In the genomic region with DNA sequence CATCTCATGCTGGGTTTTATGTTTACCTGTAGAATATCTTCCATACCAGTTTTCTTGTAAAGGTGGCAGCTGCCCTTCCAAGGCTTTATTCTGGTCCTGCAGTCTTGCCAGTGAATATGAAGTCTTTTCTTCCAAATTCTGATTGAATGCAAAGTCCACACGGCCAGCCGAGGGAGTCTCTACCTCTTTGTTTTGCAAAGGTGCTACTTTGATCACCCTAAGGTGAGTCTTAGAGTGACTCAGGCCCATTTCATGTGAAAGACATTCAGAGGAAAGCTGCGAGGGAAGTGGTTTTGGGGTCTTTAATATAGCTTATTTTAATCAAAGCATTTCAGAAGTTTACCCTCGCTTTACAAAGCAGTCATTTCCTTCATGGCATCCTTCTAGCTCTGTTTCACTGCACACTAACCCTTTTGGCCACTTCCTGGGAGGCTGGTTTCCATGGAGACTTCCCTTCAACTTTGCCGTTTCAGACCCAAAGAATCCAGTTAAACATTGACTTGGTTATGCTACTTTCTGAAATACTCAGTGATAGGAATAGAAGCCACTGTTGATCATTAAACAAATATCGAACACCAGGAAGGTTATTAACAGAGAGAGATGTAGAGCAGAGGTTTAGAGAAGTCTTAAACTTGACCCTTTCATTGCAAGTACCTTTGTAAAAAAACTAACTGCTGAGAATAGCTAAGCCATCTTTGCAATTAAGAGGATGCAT, we compare ENCODE assay signal across 14 cellular contexts. TPM values are rescaled to one million over a fixed set of nuclear protein-coding genes. Genes with fewer than 3 reads are reported as not detected.
DNase-seq lines count a peak whose midpoint lies in the region; ATAC-seq, FAIRE-seq and TF ChIP-seq lines count a peak whose summit lies in the region.
"Had no signal": no experiment of that assay in that cellular context is flagged by ENCODE, and none has a peak within 500 bp of the region (broad histone marks: within the 10 kb centered on the region; RNA-seq: fewer than 3 reads in every experiment).

A gene with protein sequence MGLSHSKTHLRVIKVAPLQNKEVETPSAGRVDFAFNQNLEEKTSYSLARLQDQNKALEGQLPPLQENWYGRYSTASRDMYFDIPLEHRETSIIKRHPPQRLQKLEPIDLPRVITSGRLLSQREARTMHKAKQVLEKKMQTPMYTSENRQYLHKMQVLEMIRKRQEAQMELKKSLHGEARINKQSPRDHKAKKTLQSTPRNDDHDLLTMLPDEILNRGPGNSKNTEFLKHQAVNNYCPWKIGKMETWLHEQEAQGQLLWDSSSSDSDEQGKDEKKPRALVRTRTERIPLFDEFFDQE (minus strand): TSS at position 391 of the 715 bp plus-strand sequence. CDS start 142 bp downstream, at position 249.

- H3K27ac ChIP-seq in BLaER1 treated with 17β-estradiol and CSF1 and Interleukin-3, amounts not matched to agents 10 nM and 100 nM: no peak within 1 kb of the TSS
- H3K27ac ChIP-seq in astrocyte (ENCODE audit: low read depth, low read length): peak within 1 kb of the TSS; percentile 9
- H3K27ac ChIP-seq: spleen had no signal

- no peak within 1 kb of the TSS for H3K4me3 ChIP-seq in BLaER1 treated with 17β-estradiol and CSF1 and Interleukin-3, amounts not matched to agents 10 nM and 100 nM
- peak within 1 kb of the TSS; percentile 14 for H3K4me3 ChIP-seq in astrocyte (ENCODE audit: insufficient read depth, low read depth, low read length)
- H3K4me3 ChIP-seq: spleen had no signal

- DNase-seq in astrocyte (ENCODE audit: low read depth) (peak; percentile 51), HuH-7.5 (ENCODE audit: low spot score) (no peak), NCI-H2196 treated with DMSO at 0.1 percent for 48 hours (lab: John Stamatoyannopoulos, UW; ENCODE audit: unreplicated experiment) (no peak), G401 (ENCODE audit: low spot score) (no peak)
- DNase-seq: NCI-H1105 treated with DMSO at 0.1 percent for 48 hours, spleen had no signal

- FAIRE-seq in astrocyte (lab: Jason Lieb, UNC): no peak
- FAIRE-seq: endometrium had no signal

- peak within 1 kb of the TSS; percentile 12 to 74 (median 52); a peak in 20 of 22 replicates for H3K4me2 ChIP-seq in BLaER1 treated with 17β-estradiol and CSF1 and Interleukin-3, amounts not matched to agents 10 nM and 100 nM
- peak within 1 kb of the TSS; percentile 73 for H3K4me2 ChIP-seq in astrocyte (ENCODE audit: low read length)

- H3K4me1 Mint-ChIP-seq in astrocyte (ENCODE audit: low read depth, unreplicated experiment): peaks cover 14% of the 10 kb centered on the region
- H3K4me1 Mint-ChIP-seq: B cell had no signal

- TF ChIP-seq CTCF in astrocyte (IDR thresholded peaks at IDR 0.05; ENCODE audit: insufficient read depth, low read depth, low read length): no peak

- H2AFZ ChIP-seq in astrocyte (ENCODE audit: low read depth, low read length): peak within 1 kb of the TSS; percentile 20

- peak within 1 kb of the TSS; percentile 80 for H3K4me3 Mint-ChIP-seq in astrocyte (ENCODE audit: unreplicated experiment)
- H3K4me3 Mint-ChIP-seq: B cell had no signal

- H3K9me3 Mint-ChIP-seq in astrocyte (ENCODE audit: unreplicated experiment): no peaks in the 10 kb centered on the region

- H3K4me1 ChIP-seq in BLaER1 treated with 17β-estradiol and CSF1 and Interleukin-3, amounts not matched to agents 10 nM and 100 nM: peaks cover 7 to 17% (median 10%) of the 10 kb centered on the region in 10 experiments; a peak in 18 of 20 replicates
- peaks cover 7% of the 10 kb centered on the region for H3K4me1 ChIP-seq in astrocyte (ENCODE audit: insufficient read depth, low read length)
- H3K4me1 ChIP-seq: spleen had no signal

- H3K27me3 Mint-ChIP-seq in astrocyte (ENCODE audit: low read depth, unreplicated experiment): no peaks in the 10 kb centered on the region

- no peaks in the 10 kb centered on the region for H3K27me3 ChIP-seq in BLaER1 treated with 17β-estradiol and CSF1 and Interleukin-3, amounts not matched to agents 10 nM and 100 nM
- no peaks in the 10 kb centered on the region for H3K27me3 ChIP-seq in astrocyte (ENCODE audit: insufficient read depth, low read length)
- H3K27me3 ChIP-seq: spleen had no signal

- ATAC-seq in GM19372 (IDR thresholded peaks at IDR 0.05; ENCODE audit: low read depth, unreplicated experiment) (peak; percentile 64), HG03045 (IDR thresholded peaks at IDR 0.05; ENCODE audit: unreplicated experiment) (peak; percentile 67), GM19455 (IDR thresholded peaks at IDR 0.05; ENCODE audit: unreplicated experiment) (no peak)

- H3K9me3 ChIP-seq in BLaER1 treated with 17β-estradiol and CSF1 and Interleukin-3, amounts not matched to agents 10 nM and 100 nM (replicated peaks in 1 of 11): no peaks in the 10 kb centered on the region
- no peaks in the 10 kb centered on the region for H3K9me3 ChIP-seq in astrocyte (ENCODE audit: insufficient read depth, low read depth, low read length)
- H3K9me3 ChIP-seq: spleen had no signal

- H3K79me2 ChIP-seq in astrocyte (ENCODE audit: insufficient read depth, low read length): no peaks in the 10 kb centered on the region

- in situ Hi-C loops in G401 (cut with HindIII; ENCODE audit: low sequenced_read_pairs): no loop called here

- H3K9ac ChIP-seq in BLaER1 treated with 17β-estradiol and CSF1 and Interleukin-3, amounts not matched to agents 10 nM and 100 nM: no peak within 1 kb of the TSS
- H3K9ac ChIP-seq in astrocyte (ENCODE audit: low read length): peak within 1 kb of the TSS; percentile 7

- no peaks in the 10 kb centered on the region for H4K20me1 ChIP-seq in BLaER1 treated with 17β-estradiol and CSF1 and Interleukin-3, amounts not matched to agents 10 nM and 100 nM
- H4K20me1 ChIP-seq in astrocyte (ENCODE audit: insufficient read depth, low read length): no peaks in the 10 kb centered on the region

- no peaks in the 10 kb centered on the region for H3K36me3 ChIP-seq in BLaER1 treated with 17β-estradiol and CSF1 and Interleukin-3, amounts not matched to agents 10 nM and 100 nM
- no peaks in the 10 kb centered on the region for H3K36me3 ChIP-seq in astrocyte (ENCODE audit: insufficient read depth, low read length)
- H3K36me3 ChIP-seq: spleen had no signal

- H3K36me3 Mint-ChIP-seq in astrocyte (ENCODE audit: low read depth, unreplicated experiment): no peaks in the 10 kb centered on the region

- peak within 1 kb of the TSS; percentile 68 for H3K27ac Mint-ChIP-seq in astrocyte (ENCODE audit: unreplicated experiment)
- H3K27ac Mint-ChIP-seq: B cell had no signal

RNA-seq across cellular contexts. Expression of the gene that starts here (rescaled TPM):
- total RNA-seq in astrocyte: 5.8 and 7.0 TPM in 2 replicates
- total RNA-seq in G401 (2014; rRNA removed; shearing (Covaris generic)): not detected in 2 replicates
- total RNA-seq: B cell, lower leg skin, spleen, subcutaneous adipose tissue had no signal
